ENCODE assay signal across 23 cellular contexts in the genomic region with DNA sequence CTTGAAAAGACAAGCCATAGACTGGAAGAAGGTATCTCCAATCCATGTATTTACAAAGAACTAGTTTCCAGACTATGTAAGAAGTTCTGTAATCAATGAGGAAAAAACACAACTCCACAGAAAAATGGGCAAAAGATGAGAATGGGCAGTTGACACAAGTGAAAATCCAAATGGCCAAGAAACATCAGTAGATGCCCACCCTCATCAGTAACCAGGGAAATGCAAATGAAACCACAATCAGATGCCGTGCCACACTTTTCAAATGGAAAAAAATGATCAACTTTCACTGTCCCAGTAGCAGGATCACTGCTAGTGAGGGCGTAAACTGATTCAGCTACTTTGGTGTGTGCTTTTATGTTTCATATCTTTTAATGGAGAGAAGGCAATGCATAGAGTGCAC. TPM values are rescaled to one million over a fixed set of nuclear protein-coding genes. Genes with fewer than 3 reads are reported as not detected.
DNase-seq lines count a peak whose midpoint lies in the region; ATAC-seq, FAIRE-seq and TF ChIP-seq lines count a peak whose summit lies in the region.
"Had no signal": no experiment of that assay in that cellular context is flagged by ENCODE, and none has a peak within 500 bp of the region (broad histone marks: within the 10 kb centered on the region; RNA-seq: fewer than 3 reads in every experiment).

No MANE protein-coding gene starts in this region.

- H3K9me2 ChIP-seq in SK-N-SH, result no peaks in the 10 kb centered on the region

- H3K36me3 ChIP-seq in SK-N-SH (replicated peaks in 1 of 2; ENCODE audit: control insufficient read depth in 1 of 2, insufficient read depth in 2 of 2, low read length in 1 of 2) (no peaks in the 10 kb centered on the region), HEK293 (ENCODE audit: control insufficient read depth in 2 of 2, insufficient read depth in 1 of 2, low read length in 2 of 2) (no peaks in the 10 kb centered on the region), K562 (ENCODE audit: control insufficient read depth, insufficient read depth, low read length) (no peaks in the 10 kb centered on the region)
- H3K36me3 ChIP-seq: BLaER1 treated with 17β-estradiol and CSF1 and Interleukin-3, amounts not matched to agents 10 nM and 100 nM had no signal

- TF ChIP-seq EP300 in SK-N-SH (IDR thresholded peaks at IDR 0.05; ENCODE audit: borderline replicate concordance in 1 of 2, low read depth in 1 of 2, low read length in 1 of 2), result no peak
- TF ChIP-seq EP300 in K562 (IDR thresholded peaks at IDR 0.05; ENCODE audit: low read length), result no peak

- H3K27ac Mint-ChIP-seq in stimulated activated effector memory CD8-positive, alpha-beta T cell treated with anti-CD3 and anti-CD28 coated beads, Interleukin-12 subunit alpha, Interleukin-12 subunit beta, amount 100 ng/mL, for 72 hours, result no peak overlapping the region
- H3K27ac Mint-ChIP-seq: B cell; CD4-positive, alpha-beta T cell; CD8-positive, alpha-beta T cell had no signal

- no peak overlapping the region for H3K4me3 Mint-ChIP-seq in stimulated activated effector memory CD8-positive, alpha-beta T cell treated with anti-CD3 and anti-CD28 coated beads, Interleukin-12 subunit alpha, Interleukin-12 subunit beta, amount 100 ng/mL, for 72 hours
- H3K4me3 Mint-ChIP-seq: B cell; CD4-positive, alpha-beta T cell; CD8-positive, alpha-beta T cell had no signal

- in situ Hi-C loops in K562 (cut with MboI), result no loop called here

- no peaks in the 10 kb centered on the region for H3K9me1 ChIP-seq in K562 (ENCODE audit: control insufficient read depth, insufficient read depth, low read length)

- no peaks in the 10 kb centered on the region for H3K36me3 Mint-ChIP-seq in stimulated activated effector memory CD8-positive, alpha-beta T cell treated with anti-CD3 and anti-CD28 coated beads, Interleukin-12 subunit alpha, Interleukin-12 subunit beta, amount 100 ng/mL, for 72 hours
- H3K36me3 Mint-ChIP-seq: CD8-positive, alpha-beta T cell had no signal

- no peaks in the 10 kb centered on the region for H3K27me3 ChIP-seq in SK-N-SH (ENCODE audit: insufficient read depth)
- H3K27me3 ChIP-seq in K562 (ENCODE audit: control insufficient read depth in 2 of 2, insufficient read depth in 2 of 2, low read length in 2 of 2), result peaks cover 0 to 8% of the 10 kb centered on the region in 2 experiments; a peak in 2 of 5 replicates
- H3K27me3 ChIP-seq: BLaER1 treated with 17β-estradiol and CSF1 and Interleukin-3, amounts not matched to agents 10 nM and 100 nM had no signal

- WGBS in SK-N-SH (ENCODE audit: low lambda C conversion rate), result 91% methylated on average over 2 of the region's 2 CpGs
- 81% methylated on average over 2 of the region's 2 CpGs for WGBS in K562 (ENCODE audit: insufficient coverage, low coverage, missing lambda C conversion rate)

- H3K27ac ChIP-seq in SK-N-SH (ENCODE audit: low read depth in 2 of 2, low read length in 1 of 2), result no peak overlapping the region
- H3K27ac ChIP-seq in HEK293 (ENCODE audit: extremely low read depth, low read depth, low read length), result no peak overlapping the region
- H3K27ac ChIP-seq in K562 (ENCODE audit: extremely low read depth, low read depth, low read length), result no peak overlapping the region
- H3K27ac ChIP-seq: BLaER1 treated with 17β-estradiol and CSF1 and Interleukin-3, amounts not matched to agents 10 nM and 100 nM; C4-2B had no signal

- POLR2A ChIA-PET in SK-N-SH (lab: Yijun Ruan, JAX), result no interaction called here
- POLR2A ChIA-PET in HEK293 (lab: Yijun Ruan, JAX), result no interaction called here
- POLR2A ChIA-PET in K562 (lab: Yijun Ruan, JAX), result no interaction called here

- H3K9me3 ChIP-seq in SK-N-SH (no peaks in the 10 kb centered on the region), HEK293 (ENCODE audit: control insufficient read depth, insufficient read depth, low read depth, low read length) (no peaks in the 10 kb centered on the region), K562 (replicated peaks; ENCODE audit: control insufficient read depth, insufficient read depth, low read depth, low read length) (no peaks in the 10 kb centered on the region)
- H3K9me3 ChIP-seq: Caco-2 had no signal

- no peak for ATAC-seq in SK-N-SH treated with all-trans-retinoic acid at 6 μM for 48 hours
- no peak for ATAC-seq in K562
- ATAC-seq in stimulated activated effector memory CD8-positive, alpha-beta T cell treated with anti-CD3 and anti-CD28 coated beads, Interleukin-12 subunit alpha, Interleukin-12 subunit beta, amount 100 ng/mL, for 72 hours, result no peak
- ATAC-seq: CD8-positive, alpha-beta T cell had no signal

- H3K4me3 ChIP-seq in SK-N-SH (ENCODE audit: low read depth in 2 of 2, low read length in 1 of 2) (no peak overlapping the region), HEK293 (ENCODE audit: low read depth, low read length) (no peak overlapping the region), K562 (no peak overlapping the region)
- H3K4me3 ChIP-seq: BLaER1 treated with 17β-estradiol and CSF1 and Interleukin-3, amounts not matched to agents 10 nM and 100 nM had no signal

- H3K9ac ChIP-seq in SK-N-SH (no peak overlapping the region), K562 (ENCODE audit: insufficient read depth in 1 of 2, low read depth in 2 of 2, low read length in 2 of 2) (no peak overlapping the region)
- H3K9ac ChIP-seq: BLaER1 treated with 17β-estradiol and CSF1 and Interleukin-3, amounts not matched to agents 10 nM and 100 nM had no signal

- H3K4me2 ChIP-seq in SK-N-SH (no peak overlapping the region), K562 (ENCODE audit: insufficient read depth, low read length) (no peak overlapping the region)
- H3K4me2 ChIP-seq: BLaER1 treated with 17β-estradiol and CSF1 and Interleukin-3, amounts not matched to agents 10 nM and 100 nM had no signal

- CTCF ChIA-PET in SK-N-SH (lab: Yijun Ruan, JAX), result no interaction called here
- CTCF ChIA-PET in HEK293 (lab: Yijun Ruan, JAX), result no interaction called here
- CTCF ChIA-PET in K562 (lab: Yijun Ruan, JAX; ENCODE audit: low intra/inter-chr PET ratio), result no interaction called here

- H3K79me2 ChIP-seq in SK-N-SH (ENCODE audit: insufficient read depth), result no peaks in the 10 kb centered on the region
- H3K79me2 ChIP-seq in K562 (ENCODE audit: control insufficient read depth, insufficient read depth, low read length), result peaks cover 5% of the 10 kb centered on the region; the same call in 2 of the 3 replicates

- no peaks in the 10 kb centered on the region for H4K20me1 ChIP-seq in SK-N-SH (ENCODE audit: insufficient read depth)
- no peaks in the 10 kb centered on the region for H4K20me1 ChIP-seq in K562 (replicated peaks; ENCODE audit: control insufficient read depth, insufficient read depth, low read length)
- H4K20me1 ChIP-seq: BLaER1 treated with 17β-estradiol and CSF1 and Interleukin-3, amounts not matched to agents 10 nM and 100 nM had no signal

- no peaks in the 10 kb centered on the region for H3F3A ChIP-seq in SK-N-SH (replicated peaks; ENCODE audit: insufficient read depth)

- intact Hi-C loops in K562 (cut with micrococcal nuclease), result no loop called here

- DNase-seq in SK-N-SH (no peak), K562 (ENCODE audit: extremely low read depth in 1 of 4, low spot score in 3 of 4) (no peak), NCI-H146 treated with DMSO at 0.1 percent for 48 hours (lab: John Stamatoyannopoulos, UW; ENCODE audit: unreplicated experiment) (no peak), kidney tubule cell (ENCODE audit: low spot score) (no peak)
- no peak for DNase-seq in stimulated activated effector memory CD8-positive, alpha-beta T cell treated with anti-CD3 and anti-CD28 coated beads, Interleukin-12 subunit alpha, Interleukin-12 subunit beta, amount 100 ng/mL, for 72 hours (ENCODE audit: low spot score in 2 of 2)
- DNase-seq: 8988T; AML-193; Caco-2; Calu3; CD4-positive, alpha-beta T cell; CD8-positive, alpha-beta T cell; DMS79 treated with DMSO at 0.1 percent for 48 hours; GF-D8 had no signal

- H2AFZ ChIP-seq in SK-N-SH (ENCODE audit: low read depth) (no peak overlapping the region), K562 (ENCODE audit: low read depth, low read length) (no peak overlapping the region)

- TF ChIP-seq RAD21 in SK-N-SH (IDR thresholded peaks at IDR 0.05; ENCODE audit: low read length) (no peak), K562 (CRISPR knock-in tag; conservative IDR thresholded peaks at IDR 0.05 in 1 of 2, IDR thresholded peaks at IDR 0.05 in 1 of 2) (no peak)

- no peak for TF ChIP-seq CTCF in SK-N-SH (IDR thresholded peaks at IDR 0.05)
- TF ChIP-seq CTCF in HEK293 (tag by site-specific recombination; IDR thresholded peaks at IDR 0.05), result no peak
- no peak for TF ChIP-seq CTCF in K562 (IDR thresholded peaks at IDR 0.05 in 2 of 3, conservative IDR thresholded peaks at IDR 0.05 in 1 of 3; ENCODE audit: insufficient read depth in 2 of 3, low read depth in 1 of 3, low read length in 3 of 3)

- H3K4me1 ChIP-seq in SK-N-SH (ENCODE audit: control insufficient read depth in 1 of 2, insufficient read depth in 2 of 2, low read depth in 1 of 2, low read length in 1 of 2), result peaks cover 0 to 5% of the 10 kb centered on the region in 2 experiments; a peak in 1 of 4 replicates
- no peaks in the 10 kb centered on the region for H3K4me1 ChIP-seq in HEK293 (ENCODE audit: control insufficient read depth, insufficient read depth, low read length)
- peaks cover 23 to 34% of the 10 kb centered on the region in 2 experiments for H3K4me1 ChIP-seq in K562 (replicated peaks in 1 of 2; ENCODE audit: control insufficient read depth in 2 of 2, insufficient read depth in 2 of 2, low read length in 2 of 2)
- H3K4me1 ChIP-seq: BLaER1 treated with 17β-estradiol and CSF1 and Interleukin-3, amounts not matched to agents 10 nM and 100 nM; Caco-2 had no signal

- no peak for FAIRE-seq in K562 (lab: Jason Lieb, UNC)
- FAIRE-seq: A204.1, D721Med, G401.6, GM12891, GM19239 had no signal

- BruUV-seq in K562 (replicated peaks; lab: Mats Ljungman, UMichigan), result no TSS peak

- H3K9me3 Mint-ChIP-seq in stimulated activated effector memory CD8-positive, alpha-beta T cell treated with anti-CD3 and anti-CD28 coated beads, Interleukin-12 subunit alpha, Interleukin-12 subunit beta, amount 100 ng/mL, for 72 hours, result no peaks in the 10 kb centered on the region
- H3K9me3 Mint-ChIP-seq: CD4-positive, alpha-beta T cell; CD8-positive, alpha-beta T cell had no signal

- no peak for TF ChIP-seq POLR2A in K562 (conservative IDR thresholded peaks at IDR 0.05)

- no peaks in the 10 kb centered on the region for H3K4me1 Mint-ChIP-seq in stimulated activated effector memory CD8-positive, alpha-beta T cell treated with anti-CD3 and anti-CD28 coated beads, Interleukin-12 subunit alpha, Interleukin-12 subunit beta, amount 100 ng/mL, for 72 hours

RNA-seq across cellular contexts. Expression of gene CPEB1, which starts 4.5 kb away (rescaled TPM):
- polyA plus RNA-seq in SK-N-SH (2012; rRNA removed) (2.6 and 3.1 TPM in 2 replicates), K562 (2011; rRNA removed) (11.3 and 19.7 TPM in 2 replicates), K562 (2014; fragmentation: Illumina TruSeq; extraction: Trizol) (9.1 and 11.0 TPM in 2 replicates), K562 (2014; fragmentation: Nextera tagmentation; extraction: Ambion mirVana) (1 to 10 TPM; 2.2 to 2.8 TPM), K562 (2014; rRNA removed) (8.9 and 9.8 TPM in 2 replicates)
- 1.1 and 1.5 TPM in 2 replicates for polyA plus RNA-seq in SK-N-SH (2012; cell fraction: cytosol; rRNA removed)
- polyA plus RNA-seq in SK-N-SH (2012; cell fraction: nucleus; rRNA removed), result 9.0 and 10.5 TPM in 2 replicates
- total RNA-seq in K562 (2011; cell fraction: chromatin; rRNA removed; ENCODE audit: low replicate concordance), result 28.7 and 54.4 TPM in 2 replicates
- total RNA-seq in K562 (2011; cell fraction: nucleolus; rRNA removed), result 20.5 and 27.2 TPM in 2 replicates
- 38.1 and 39.1 TPM in 2 replicates for total RNA-seq in K562 (2011; cell fraction: nucleoplasm; rRNA removed)
- total RNA-seq in K562 (2014; rRNA removed) (6.3 and 10.9 TPM in 2 replicates), K562 (2014; rRNA removed; fragmentation: Illumina TruSeq; extraction: Trizol) (8.9 and 9.7 TPM in 2 replicates), K562 (2015; rRNA removed; fragmentation: Illumina TruSeq; extraction: Trizol) (10.2 and 10.5 TPM in 2 replicates), K562 (2021) (13.4 and 13.7 TPM in 2 replicates)
- polyA plus RNA-seq in K562 (2011; cell fraction: cytosol; rRNA removed), result 8.0 and 10.2 TPM in 2 replicates
- 82.3 and 90.6 TPM in 2 replicates for polyA plus RNA-seq in K562 (2011; cell fraction: nucleus; rRNA removed)
- 12.4 and 14.5 TPM in 2 replicates for polyA plus RNA-seq in K562 (2012)
- polyA minus RNA-seq in K562 (2011; rRNA and poly(A)+ RNA removed), result 21.3 and 24.0 TPM in 2 replicates
- 14.0 and 15.8 TPM in 2 replicates for polyA minus RNA-seq in K562 (2011; cell fraction: cytosol; rRNA and poly(A)+ RNA removed)
- 30.6 and 37.4 TPM in 2 replicates for polyA minus RNA-seq in K562 (2011; cell fraction: nucleus; rRNA and poly(A)+ RNA removed)

RNA-seq across cellular contexts. Expression of gene AP3B2, which starts 58.0 kb away (rescaled TPM):
- polyA plus RNA-seq in SK-N-SH (2012; rRNA removed), result 0.77 and 1.8 TPM in 2 replicates
- polyA plus RNA-seq in SK-N-SH (2012; cell fraction: cytosol; rRNA removed), result 1.7 and 2.0 TPM in 2 replicates
- polyA plus RNA-seq in SK-N-SH (2012; cell fraction: nucleus; rRNA removed), result 8.2 and 12.4 TPM in 2 replicates
- 0.88 and 1.1 TPM in 2 replicates for total RNA-seq in K562 (2011; cell fraction: chromatin; rRNA removed; ENCODE audit: low replicate concordance)
- 0.33 and 0.66 TPM in 2 replicates for total RNA-seq in K562 (2011; cell fraction: nucleolus; rRNA removed)
- total RNA-seq in K562 (2011; cell fraction: nucleoplasm; rRNA removed), result 0.22 and 0.84 TPM in 2 replicates
- 0.09 TPM in 1 of 2 replicates, not detected in the other for total RNA-seq in K562 (2014; rRNA removed)
- 0.04 and 0.19 TPM in 2 replicates for total RNA-seq in K562 (2014; rRNA removed; fragmentation: Illumina TruSeq; extraction: Trizol)
- total RNA-seq in K562 (2015; rRNA removed; fragmentation: Illumina TruSeq; extraction: Trizol), result not detected in 2 replicates
- 0.18 TPM in 1 of 2 replicates, not detected in the other for total RNA-seq in K562 (2021)
- polyA plus RNA-seq in K562 (2011; rRNA removed), result 0.15 and 0.46 TPM in 2 replicates
- polyA plus RNA-seq in K562 (2011; cell fraction: cytosol; rRNA removed), result 0.27 and 0.41 TPM in 2 replicates
- 1.2 and 1.4 TPM in 2 replicates for polyA plus RNA-seq in K562 (2011; cell fraction: nucleus; rRNA removed)
- polyA plus RNA-seq in K562 (2012), result 0.27 and 0.73 TPM in 2 replicates
- 0.13 and 0.14 TPM in 2 replicates for polyA plus RNA-seq in K562 (2014; fragmentation: Illumina TruSeq; extraction: Trizol)
- polyA plus RNA-seq in K562 (2014; fragmentation: Nextera tagmentation; extraction: Ambion mirVana), result under 1 TPM; 0.10 to 0.11 TPM
- 0.03 and 0.04 TPM in 2 replicates for polyA plus RNA-seq in K562 (2014; rRNA removed)
- 0.21 TPM in 1 of 2 replicates, not detected in the other for polyA minus RNA-seq in K562 (2011; rRNA and poly(A)+ RNA removed)
- not detected in 2 replicates for polyA minus RNA-seq in K562 (2011; cell fraction: cytosol; rRNA and poly(A)+ RNA removed)
- polyA minus RNA-seq in K562 (2011; cell fraction: nucleus; rRNA and poly(A)+ RNA removed), result 0.22 TPM in 1 of 2 replicates, not detected in the other
